17 cellular contexts compared by ENCODE assay signal in the genomic region with DNA sequence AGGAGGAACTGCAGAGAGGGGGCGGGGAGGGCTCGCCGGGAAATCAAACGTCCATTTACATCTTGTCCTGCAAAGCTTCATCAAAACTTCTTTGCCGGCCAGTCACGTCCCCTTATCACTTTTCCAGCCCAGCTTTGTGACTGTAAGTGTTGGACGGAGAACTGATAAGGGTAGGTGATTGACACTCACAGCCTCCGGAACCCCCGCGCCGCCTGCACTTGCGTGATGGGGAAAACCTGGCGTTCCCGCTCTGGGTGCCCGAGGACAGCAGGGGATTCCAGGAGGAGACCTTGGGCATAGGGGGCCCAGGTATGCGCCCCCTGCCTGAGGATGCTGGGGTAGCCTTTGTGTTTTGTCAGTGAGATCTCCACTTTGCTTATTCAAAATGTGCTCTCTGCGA.
DNase-seq lines count a peak whose midpoint lies in the region; ATAC-seq and TF ChIP-seq lines count a peak whose summit lies in the region.
"Had no signal": no experiment of that assay in that cellular context is flagged by ENCODE, and none has a peak within 500 bp of the region (broad histone marks: within the 10 kb centered on the region; RNA-seq: fewer than 3 reads in every experiment).

No MANE protein-coding gene starts in this region.

- no peak overlapping the region for H3K9ac ChIP-seq in OCI-LY3 (ENCODE audit: low read length)
- no peak overlapping the region for H3K9ac ChIP-seq in neural progenitor cell
- H3K9ac ChIP-seq: BLaER1 had no signal

- no peak overlapping the region for H3K27ac Mint-ChIP-seq in neural progenitor cell
- H3K27ac Mint-ChIP-seq: activated CD4-positive, alpha-beta T cell treated with anti-CD3 and anti-CD28 coated beads, Interleukin-2, amount 10 ng/mL, durations not matched to agents 24 days and 14 days; activated naive CD8-positive, alpha-beta T cell treated with anti-CD3 and anti-CD28 coated beads, Interleukin-2, amount 50 U/mL, for 24 hours; activated T-cell treated with anti-CD3 and anti-CD28 coated beads, Interleukin-2, amount 50 U/mL, for 24 hours had no signal

- H3K4me2 ChIP-seq in OCI-LY3 (ENCODE audit: low read length) (no peak overlapping the region), neural progenitor cell (peak overlapping the region; percentile 72)
- H3K4me2 ChIP-seq: BLaER1 had no signal

- H3K36me3 ChIP-seq in OCI-LY3 (replicated peaks; ENCODE audit: low read depth, low read length) (no peaks in the 10 kb centered on the region), neural progenitor cell (no peaks in the 10 kb centered on the region)
- H3K36me3 ChIP-seq: BLaER1, gastroesophageal sphincter, tibial nerve had no signal

- H3K27ac ChIP-seq in OCI-LY3 (ENCODE audit: low read length) (no peak overlapping the region), neural progenitor cell (no peak overlapping the region)
- H3K27ac ChIP-seq: BLaER1, gastroesophageal sphincter, tibial nerve had no signal

- peaks cover 47% of the 10 kb centered on the region for H3K4me1 Mint-ChIP-seq in neural progenitor cell
- H3K4me1 Mint-ChIP-seq: activated CD4-positive, alpha-beta T cell treated with anti-CD3 and anti-CD28 coated beads, Interleukin-2, amount 10 ng/mL, durations not matched to agents 24 days and 14 days; activated naive CD8-positive, alpha-beta T cell treated with anti-CD3 and anti-CD28 coated beads, Interleukin-2, amount 50 U/mL, for 24 hours; central memory CD8-positive, alpha-beta T cell had no signal

- peaks cover 6% of the 10 kb centered on the region for H3F3A ChIP-seq in neural progenitor cell (ENCODE audit: low read depth)

- H3K27me3 ChIP-seq in OCI-LY3 (ENCODE audit: low read depth, low read length) (peaks cover 77% of the 10 kb centered on the region), neural progenitor cell (peaks cover 16% of the 10 kb centered on the region)

- H3K9me3 ChIP-seq in OCI-LY3 (ENCODE audit: insufficient read depth, low read length) (no peaks in the 10 kb centered on the region), neural progenitor cell (ENCODE audit: low read depth) (no peaks in the 10 kb centered on the region)
- H3K9me3 ChIP-seq: BLaER1, gastroesophageal sphincter, tibial nerve had no signal

- no peaks in the 10 kb centered on the region for H3K79me2 ChIP-seq in OCI-LY3 (ENCODE audit: low read length)
- no peaks in the 10 kb centered on the region for H3K79me2 ChIP-seq in neural progenitor cell (ENCODE audit: low read depth)

- H3K36me3 Mint-ChIP-seq in neural progenitor cell, result no peaks in the 10 kb centered on the region

- H3K4me3 Mint-ChIP-seq in neural progenitor cell, result no peak overlapping the region
- H3K4me3 Mint-ChIP-seq: activated CD4-positive, alpha-beta T cell treated with anti-CD3 and anti-CD28 coated beads, Interleukin-2, amount 10 ng/mL, durations not matched to agents 24 days and 14 days; activated naive CD8-positive, alpha-beta T cell treated with anti-CD3 and anti-CD28 coated beads, Interleukin-2, amount 50 U/mL, for 24 hours; activated T-cell treated with anti-CD3 and anti-CD28 coated beads, Interleukin-2, amount 50 U/mL, for 24 hours; central memory CD8-positive, alpha-beta T cell had no signal

- H2AFZ ChIP-seq in OCI-LY3 (ENCODE audit: low read depth, low read length) (no peak overlapping the region), neural progenitor cell (replicated peaks) (peak overlapping the region; percentile 74)

- H4K20me1 ChIP-seq in OCI-LY3 (ENCODE audit: insufficient read depth, low read length), result no peaks in the 10 kb centered on the region
- H4K20me1 ChIP-seq in neural progenitor cell (ENCODE audit: low read depth), result peaks cover 8% of the 10 kb centered on the region
- H4K20me1 ChIP-seq: BLaER1 had no signal

- no peak for ATAC-seq in HG02763 (IDR thresholded peaks at IDR 0.05; ENCODE audit: unreplicated experiment)
- ATAC-seq: activated naive CD8-positive, alpha-beta T cell treated with anti-CD3 and anti-CD28 coated beads, Interleukin-2, amount 50 U/mL, for 24 hours; gastroesophageal sphincter; left colon had no signal

- peaks cover 8% of the 10 kb centered on the region for H3K27me3 Mint-ChIP-seq in neural progenitor cell (ENCODE audit: insufficient read depth, low read depth)

- no peak overlapping the region for H3K4me3 ChIP-seq in OCI-LY3 (ENCODE audit: low read length)
- H3K4me3 ChIP-seq in fibroblast of mammary gland (ENCODE audit: control insufficient read depth, low read depth, low read length), result no peak overlapping the region
- peak overlapping the region; percentile 24 for H3K4me3 ChIP-seq in neural progenitor cell
- H3K4me3 ChIP-seq: BLaER1, gastroesophageal sphincter, tibial nerve had no signal

- H3K9me3 Mint-ChIP-seq in neural progenitor cell, result no peaks in the 10 kb centered on the region
- H3K9me3 Mint-ChIP-seq: activated CD4-positive, alpha-beta T cell treated with anti-CD3 and anti-CD28 coated beads, Interleukin-2, amount 10 ng/mL, durations not matched to agents 24 days and 14 days; activated naive CD8-positive, alpha-beta T cell treated with anti-CD3 and anti-CD28 coated beads, Interleukin-2, amount 50 U/mL, for 24 hours; activated T-cell treated with anti-CD3 and anti-CD28 coated beads, Interleukin-2, amount 50 U/mL, for 24 hours; central memory CD8-positive, alpha-beta T cell had no signal

- H3K4me1 ChIP-seq in OCI-LY3 (ENCODE audit: low read length) (peaks cover 12% of the 10 kb centered on the region), neural progenitor cell (peaks cover 17% of the 10 kb centered on the region)
- H3K4me1 ChIP-seq: gastroesophageal sphincter, tibial nerve had no signal

- no peak for DNase-seq in fibroblast of mammary gland (ENCODE audit: low read depth)
- DNase-seq in neural progenitor cell (ENCODE audit: low spot score), result peak; percentile 49
- DNase-seq in GM10266 (ENCODE audit: extremely low spot score), result no peak
- no peak for DNase-seq in NCI-H2227 treated with DMSO at 0.1 percent for 48 hours (lab: John Stamatoyannopoulos, UW)
- no peak for DNase-seq in HuH-7 (ENCODE audit: low spot score)
- DNase-seq: activated CD4-positive, alpha-beta T cell treated with anti-CD3 and anti-CD28 coated beads, Interleukin-2, amount 10 ng/mL, durations not matched to agents 24 days and 14 days; activated naive CD8-positive, alpha-beta T cell treated with anti-CD3 and anti-CD28 coated beads, Interleukin-2, amount 50 U/mL, for 24 hours; activated T-cell treated with anti-CD3 and anti-CD28 coated beads, Interleukin-2, amount 50 U/mL, for 24 hours; KBM-7; left colon had no signal

- TF ChIP-seq CTCF in GM12874 (IDR thresholded peaks at IDR 0.05; ENCODE audit: insufficient read depth, low read depth, low read length) (peak; percentile 13; the same call in 1 of the 2 replicates), OCI-LY3 (IDR thresholded peaks at IDR 0.05; ENCODE audit: low read depth, low read length) (0 out of 2 replicates have a peak, but pooled peaks have one; percentile 14), fibroblast of mammary gland (conservative IDR thresholded peaks at IDR 0.05; ENCODE audit: control insufficient read depth, insufficient read depth, low read depth, low read length) (peak; percentile 29), neural progenitor cell (IDR thresholded peaks at IDR 0.05) (peak; percentile 57), GM10266 (IDR thresholded peaks at IDR 0.05; ENCODE audit: control insufficient read depth, insufficient read depth, low read depth, missing control alignments) (no peak)
